Comparison of ENCODE assay signal across 28 cellular contexts in the genomic region with DNA sequence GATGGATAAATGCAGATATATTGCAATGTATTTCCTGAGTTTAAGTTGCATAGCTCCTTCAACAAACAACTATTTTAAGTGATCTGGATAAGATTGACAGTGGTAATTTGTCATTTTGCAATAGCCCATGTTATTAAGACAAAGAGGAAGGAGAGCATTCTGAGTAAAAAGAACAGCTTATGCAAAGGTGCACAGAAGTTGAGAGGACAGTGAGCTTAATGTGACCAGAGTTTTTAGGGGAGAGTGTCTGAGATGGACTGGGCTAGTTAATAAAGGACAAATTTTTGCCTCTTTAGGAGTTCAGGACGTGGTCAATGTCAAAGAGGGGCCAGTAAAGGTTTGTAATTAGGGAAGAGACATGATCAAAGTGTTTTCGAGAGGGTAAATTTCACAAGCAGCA. TPM values are rescaled to one million over a fixed set of nuclear protein-coding genes. Genes with fewer than 3 reads are reported as not detected.
DNase-seq lines count a peak whose midpoint lies in the region; ATAC-seq and TF ChIP-seq lines count a peak whose summit lies in the region.
"Had no signal": no experiment of that assay in that cellular context is flagged by ENCODE, and none has a peak within 500 bp of the region (broad histone marks: within the 10 kb centered on the region; RNA-seq: fewer than 3 reads in every experiment).

No MANE protein-coding gene starts in this region.

- intact Hi-C loops in mucosa of descending colon (cut with DNase I, micrococcal nuclease): no loop called here

- H3K9me3 Mint-ChIP-seq in IgD-negative memory B cell (peaks cover 0 to 9% (median 1%) of the 10 kb centered on the region in 3 donors), naive B cell (peaks cover 0 to 10% (median 2%) of the 10 kb centered on the region in 7 donors)

- TF ChIP-seq CTCF in OCI-LY1 (IDR thresholded peaks at IDR 0.05; ENCODE audit: low read length) (no peak), mucosa of descending colon (IDR thresholded peaks at IDR 0.05) (no peak)

- peaks cover 8% of the 10 kb centered on the region; the same call in 1 of the 2 replicates for H3F3A ChIP-seq in OCI-LY1 (ENCODE audit: insufficient read depth, low read length)

- H3K27me3 Mint-ChIP-seq in IgD-negative memory B cell (no peaks in the 10 kb centered on the region), naive B cell (no peaks in the 10 kb centered on the region)
- H3K27me3 Mint-ChIP-seq: activated CD4-positive, alpha-beta T cell treated with anti-CD3 and anti-CD28 coated beads for 36 hours; activated naive CD8-positive, alpha-beta T cell treated with anti-CD3 and anti-CD28 coated beads, Interleukin-2, amount 50 U/mL, for 24 hours had no signal

- H3K79me2 ChIP-seq in OCI-LY1 (ENCODE audit: insufficient read depth, low read length): no peaks in the 10 kb centered on the region

- H3K36me3 Mint-ChIP-seq in IgD-negative memory B cell (peaks cover 1% of the 10 kb centered on the region), naive B cell (no peaks in the 10 kb centered on the region)

- peak overlapping the region; percentile 4 to 82 (median 73); a peak in 21 of 22 replicates for H3K27ac ChIP-seq in BLaER1 treated with 17β-estradiol and CSF1 and Interleukin-3, amounts not matched to agents 10 nM and 100 nM
- H3K27ac ChIP-seq in OCI-LY1 (ENCODE audit: low read depth, low read length, poor library complexity, severe bottlenecking): peak overlapping the region; percentile 99
- H3K27ac ChIP-seq: C4-2B, epithelial cell of prostate, psoas muscle, upper lobe of left lung had no signal

- H4K20me1 ChIP-seq in BLaER1 treated with 17β-estradiol and CSF1 and Interleukin-3, amounts not matched to agents 10 nM and 100 nM: no peaks in the 10 kb centered on the region
- H4K20me1 ChIP-seq in OCI-LY1 (ENCODE audit: insufficient read depth, low read length): no peaks in the 10 kb centered on the region

- peak overlapping the region in 7 of 11 experiments; percentile 14 to 65 (median 46); a peak in 10 of 22 replicates for H3K9ac ChIP-seq in BLaER1 treated with 17β-estradiol and CSF1 and Interleukin-3, amounts not matched to agents 10 nM and 100 nM
- peak overlapping the region; percentile 59 for H3K9ac ChIP-seq in OCI-LY1 (ENCODE audit: low read length)

- H3K4me3 ChIP-seq in BLaER1 treated with 17β-estradiol and CSF1 and Interleukin-3, amounts not matched to agents 10 nM and 100 nM: no peak overlapping the region; a peak in 1 of 20 replicates
- H3K4me3 ChIP-seq in OCI-LY1 (ENCODE audit: low read depth, low read length, poor library complexity, severe bottlenecking) (peak overlapping the region; percentile 32), mucosa of descending colon (no peak overlapping the region)
- H3K4me3 ChIP-seq: heart left ventricle, psoas muscle, upper lobe of left lung had no signal

- H3K4me2 ChIP-seq in BLaER1 treated with 17β-estradiol and CSF1 and Interleukin-3, amounts not matched to agents 10 nM and 100 nM: peak overlapping the region; percentile 22 to 76 (median 62); a peak in 20 of 22 replicates
- peak overlapping the region; percentile 72 for H3K4me2 ChIP-seq in OCI-LY1 (ENCODE audit: low read length)

- peaks cover 0 to 11% (median 7%) of the 10 kb centered on the region in 11 experiments; a peak in 6 of 22 replicates for H3K36me3 ChIP-seq in BLaER1 treated with 17β-estradiol and CSF1 and Interleukin-3, amounts not matched to agents 10 nM and 100 nM
- H3K36me3 ChIP-seq in OCI-LY1 (ENCODE audit: insufficient read depth, low read length) (no peaks in the 10 kb centered on the region), mucosa of descending colon (ENCODE audit: low read depth) (no peaks in the 10 kb centered on the region)
- H3K36me3 ChIP-seq: heart left ventricle had no signal

- no peaks in the 10 kb centered on the region for H3K9me2 ChIP-seq in OCI-LY1 (ENCODE audit: low read depth, low read length)

- H3K4me1 ChIP-seq in BLaER1 treated with 17β-estradiol and CSF1 and Interleukin-3, amounts not matched to agents 10 nM and 100 nM: peaks cover 35 to 51% (median 44%) of the 10 kb centered on the region in 10 experiments
- H3K4me1 ChIP-seq in OCI-LY1 (ENCODE audit: insufficient read depth, low read length, severe bottlenecking) (peaks cover 59% of the 10 kb centered on the region), mucosa of descending colon (ENCODE audit: low read depth) (no peaks in the 10 kb centered on the region)
- H3K4me1 ChIP-seq: psoas muscle had no signal

- H3K27ac Mint-ChIP-seq in IgD-negative memory B cell (peak overlapping the region; percentile 37 to 90 (median 83)), naive B cell (peak overlapping the region; percentile 1 to 96 (median 84))
- H3K27ac Mint-ChIP-seq: activated CD4-positive, alpha-beta T cell treated with anti-CD3 and anti-CD28 coated beads for 36 hours; activated naive CD8-positive, alpha-beta T cell treated with anti-CD3 and anti-CD28 coated beads, Interleukin-2, amount 50 U/mL, for 24 hours; T-helper 1 cell treated with Interleukin-12 subunit alpha and Interleukin-12 subunit beta and Interleukin-4 antibody, amounts not matched to agents 30 μg/mL and 1 μg/mL, for 36 hours had no signal

- peak overlapping the region in 1 of 4 donors; percentile 67 for H3K4me3 Mint-ChIP-seq in IgD-negative memory B cell
- H3K4me3 Mint-ChIP-seq in naive B cell: peak overlapping the region in 1 of 8 donors; percentile 23
- H3K4me3 Mint-ChIP-seq: activated CD4-positive, alpha-beta T cell treated with anti-CD3 and anti-CD28 coated beads for 36 hours; activated naive CD8-positive, alpha-beta T cell treated with anti-CD3 and anti-CD28 coated beads, Interleukin-2, amount 50 U/mL, for 24 hours; T-helper 1 cell treated with Interleukin-12 subunit alpha and Interleukin-12 subunit beta and Interleukin-4 antibody, amounts not matched to agents 30 μg/mL and 1 μg/mL, for 36 hours had no signal

- DNase-seq in naive B cell: no peak
- DNase-seq in T-helper 1 cell: no peak
- DNase-seq in mucosa of descending colon: no peak
- no peak for DNase-seq in HuH-7 (ENCODE audit: low spot score)
- no peak for DNase-seq in NCI-H1092 treated with DMSO at 0.1 percent for 48 hours (lab: John Stamatoyannopoulos, UW)
- DNase-seq: ACHN; activated CD4-positive, alpha-beta T cell treated with anti-CD3 and anti-CD28 coated beads for 36 hours; activated gamma-delta T cell treated with Interleukin-2 at 50 U/mL for 16 hours; activated naive CD8-positive, alpha-beta T cell treated with anti-CD3 and anti-CD28 coated beads, Interleukin-2, amount 50 U/mL, for 24 hours; activated T-cell treated with anti-CD3 and anti-CD28 coated beads, Interleukin-2, amount 50 U/mL, for 1 hour; cerebellar nuclear complex; DMS153; heart left ventricle; NCI-H1694 treated with DMSO at 0.1 percent for 48 hours; NCI-H2171 treated with DMSO at 0.1 percent for 48 hours; NCI-H526 treated with DMSO at 0.1 percent for 48 hours; nucleus accumbens; PC-3; psoas muscle; SHP77 treated with DMSO at 0.1 percent for 48 hours; substantia nigra; upper lobe of left lung had no signal

- peaks cover 9 to 20% (median 14%) of the 10 kb centered on the region in 11 experiments; a peak in 21 of 22 replicates for H3K9me3 ChIP-seq in BLaER1 treated with 17β-estradiol and CSF1 and Interleukin-3, amounts not matched to agents 10 nM and 100 nM (replicated peaks in 1 of 11)
- H3K9me3 ChIP-seq in OCI-LY1 (ENCODE audit: low read length): peaks cover 4% of the 10 kb centered on the region
- peaks cover 6% of the 10 kb centered on the region for H3K9me3 ChIP-seq in mucosa of descending colon
- H3K9me3 ChIP-seq: upper lobe of left lung had no signal

- H2AFZ ChIP-seq in OCI-LY1 (ENCODE audit: low read length): no peak overlapping the region

- H3K27me3 ChIP-seq in BLaER1 treated with 17β-estradiol and CSF1 and Interleukin-3, amounts not matched to agents 10 nM and 100 nM: no peaks in the 10 kb centered on the region
- H3K27me3 ChIP-seq in OCI-LY1 (ENCODE audit: insufficient read depth, low read length): no peaks in the 10 kb centered on the region
- H3K27me3 ChIP-seq: heart left ventricle, upper lobe of left lung had no signal

- no peak for ATAC-seq in naive B cell (ENCODE audit: low read depth in 2 of 2)
- ATAC-seq in mucosa of descending colon: no peak
- ATAC-seq: activated CD4-positive, alpha-beta T cell treated with anti-CD3 and anti-CD28 coated beads for 36 hours; activated naive CD8-positive, alpha-beta T cell treated with anti-CD3 and anti-CD28 coated beads, Interleukin-2, amount 50 U/mL, for 24 hours; heart left ventricle; PC-3; psoas muscle had no signal

- H3K4me1 Mint-ChIP-seq in IgD-negative memory B cell (peaks cover 40 to 51% (median 48%) of the 10 kb centered on the region in 3 donors), naive B cell (peaks cover 43 to 48% (median 45%) of the 10 kb centered on the region in 3 donors)

RNA-seq across cellular contexts. Expression of a gene that starts 48.8 kb away (rescaled TPM):
- polyA plus RNA-seq in IgD-negative memory B cell: 0.73 TPM
- polyA plus RNA-seq in naive B cell (ENCODE audit: low read depth in 6 of 6): 1 to 10 TPM in 5 of 6 donors, under 1 TPM in 1; 0.71 to 2.3 (median 1.1) TPM
- total RNA-seq in mucosa of descending colon: 10 to 100 TPM in 1 of 3 donors, 1 to 10 TPM in 2; 6.3 to 34.7 (median 7.1) TPM
